11 cellular contexts compared by ENCODE assay signal in the genomic region with DNA sequence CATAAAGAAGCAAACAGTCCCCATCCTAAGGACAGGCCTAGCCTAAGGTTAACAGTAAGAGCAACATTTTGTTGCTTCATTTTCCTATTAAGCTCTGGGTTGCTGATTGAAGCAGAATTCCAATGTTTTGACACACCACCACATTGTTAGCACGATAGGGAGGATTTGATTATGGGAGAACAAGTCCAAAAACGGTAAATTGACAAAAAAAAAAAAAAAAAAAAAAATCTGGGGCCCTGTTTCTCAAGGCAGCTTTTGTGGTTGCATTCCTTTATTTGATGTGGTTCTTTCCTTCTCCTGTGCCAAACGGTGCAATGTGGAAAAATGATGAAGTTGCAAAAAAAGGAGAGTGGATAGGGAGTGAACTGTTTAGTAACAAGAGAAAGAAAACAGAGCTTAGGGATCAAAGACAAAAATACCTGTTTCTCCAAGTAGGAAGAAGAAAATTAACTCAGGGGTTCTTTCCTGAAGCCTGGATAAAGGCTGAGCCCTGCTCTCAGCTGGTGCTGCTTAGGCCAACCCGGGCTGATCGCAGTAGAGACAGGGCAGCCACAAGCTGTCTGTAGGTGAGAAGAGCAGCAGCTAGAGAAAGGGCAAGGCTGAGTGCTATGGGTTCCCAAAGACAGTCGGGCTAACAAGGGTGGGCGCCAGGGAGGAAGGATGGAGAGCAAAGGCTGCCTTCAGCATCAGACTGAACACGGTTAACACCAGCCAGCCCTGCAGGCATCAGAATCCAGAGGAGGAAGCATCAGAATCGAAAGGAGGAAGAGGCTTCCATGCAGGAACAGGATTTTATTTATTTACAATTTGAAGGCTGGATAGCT.
DNase-seq lines count a peak whose midpoint lies in the region; ATAC-seq, FAIRE-seq and TF ChIP-seq lines count a peak whose summit lies in the region.
"Had no signal": no experiment of that assay in that cellular context is flagged by ENCODE, and none has a peak within 500 bp of the region (broad histone marks: within the 10 kb centered on the region; RNA-seq: fewer than 3 reads in every experiment).

No MANE protein-coding gene starts in this region.

- no peak overlapping the region for H2AFZ ChIP-seq in K562 (ENCODE audit: low read depth, low read length)

- no peaks in the 10 kb centered on the region for H4K20me1 ChIP-seq in K562 (replicated peaks; ENCODE audit: control insufficient read depth, insufficient read depth, low read length)

- no peaks in the 10 kb centered on the region for H3K9me3 Mint-ChIP-seq in stimulated activated naive CD8-positive, alpha-beta T cell treated with anti-CD3 and anti-CD28 coated beads, Interleukin-15, amount 100 ng/mL, for 72 hours
- H3K9me3 Mint-ChIP-seq: dendritic cell treated with granulocyte-macrophage colony-stimulating factor and Interleukin-4, amounts not matched to agents 40 ng/mL and 50 ng/mL, for 4 days had no signal

- H3K4me2 ChIP-seq in K562 (ENCODE audit: insufficient read depth, low read length) = no peak overlapping the region

- no peak for ATAC-seq in K562
- no peak for ATAC-seq in stimulated activated naive CD8-positive, alpha-beta T cell treated with anti-CD3 and anti-CD28 coated beads, Interleukin-15, amount 100 ng/mL, for 72 hours
- no peak for ATAC-seq in HG02981 (IDR thresholded peaks at IDR 0.05; ENCODE audit: unreplicated experiment)

- H3K9me1 ChIP-seq in K562 (ENCODE audit: control insufficient read depth, insufficient read depth, low read length) = no peaks in the 10 kb centered on the region

- peaks cover 12% of the 10 kb centered on the region for H3K4me1 Mint-ChIP-seq in stimulated activated naive CD8-positive, alpha-beta T cell treated with anti-CD3 and anti-CD28 coated beads, Interleukin-15, amount 100 ng/mL, for 72 hours

- in situ Hi-C loops in K562 (cut with MboI) = no loop called here

- H3K4me1 ChIP-seq in K562 (replicated peaks in 1 of 2; ENCODE audit: control insufficient read depth in 2 of 2, insufficient read depth in 2 of 2, low read length in 2 of 2) (no peaks in the 10 kb centered on the region), tibial nerve (peaks cover 5 to 26% (median 12%) of the 10 kb centered on the region in 4 donors)

- intact Hi-C loops in K562 (cut with micrococcal nuclease) = no loop called here

- POLR2A ChIA-PET in K562 (lab: Yijun Ruan, JAX) = no interaction called here

- WGBS in K562 (ENCODE audit: insufficient coverage, low coverage, missing lambda C conversion rate) = 9% methylated on average over 8 of the region's 9 CpGs
- 36 to 47% methylated on average over 9 of the region's 9 CpGs for WGBS in tibial nerve, 2 donors

- TF ChIP-seq CTCF in K562 (IDR thresholded peaks at IDR 0.05 in 2 of 3, conservative IDR thresholded peaks at IDR 0.05 in 1 of 3; ENCODE audit: insufficient read depth in 2 of 3, low read depth in 1 of 3, low read length in 3 of 3) (no peak), tibial nerve (IDR thresholded peaks at IDR 0.05) (no peak)

- no peak for FAIRE-seq in K562 (lab: Jason Lieb, UNC)
- FAIRE-seq: GM18507 had no signal

- no peak for TF ChIP-seq RAD21 in K562 (CRISPR knock-in tag; conservative IDR thresholded peaks at IDR 0.05 in 1 of 2, IDR thresholded peaks at IDR 0.05 in 1 of 2)

- TF ChIP-seq EP300 in K562 (IDR thresholded peaks at IDR 0.05; ENCODE audit: low read length) (no peak), tibial nerve (IDR thresholded peaks at IDR 0.05) (peak in 1 of 2 donors; percentile 33)

- no peaks in the 10 kb centered on the region for H3K9me3 ChIP-seq in K562 (replicated peaks; ENCODE audit: control insufficient read depth, insufficient read depth, low read depth, low read length)
- H3K9me3 ChIP-seq in tibial nerve = no peaks in the 10 kb centered on the region

- H3K27me3 Mint-ChIP-seq in stimulated activated naive CD8-positive, alpha-beta T cell treated with anti-CD3 and anti-CD28 coated beads, Interleukin-15, amount 100 ng/mL, for 72 hours = no peaks in the 10 kb centered on the region
- H3K27me3 Mint-ChIP-seq: dendritic cell treated with granulocyte-macrophage colony-stimulating factor and Interleukin-4, amounts not matched to agents 40 ng/mL and 50 ng/mL, for 4 days had no signal

- H3K36me3 ChIP-seq in K562 (ENCODE audit: control insufficient read depth, insufficient read depth, low read length) (no peaks in the 10 kb centered on the region), tibial nerve (no peaks in the 10 kb centered on the region)

- no peak overlapping the region for H3K4me3 ChIP-seq in K562
- no peak overlapping the region for H3K4me3 ChIP-seq in tibial nerve

- H3K27ac ChIP-seq in K562 (ENCODE audit: extremely low read depth, low read depth, low read length) = no peak overlapping the region
- H3K27ac ChIP-seq in tibial nerve = peak overlapping the region in 3 of 4 donors; percentile 47 to 80 (median 57)

- no peak overlapping the region for H3K4me3 Mint-ChIP-seq in stimulated activated naive CD8-positive, alpha-beta T cell treated with anti-CD3 and anti-CD28 coated beads, Interleukin-15, amount 100 ng/mL, for 72 hours
- H3K4me3 Mint-ChIP-seq: dendritic cell treated with granulocyte-macrophage colony-stimulating factor and Interleukin-4, amounts not matched to agents 40 ng/mL and 50 ng/mL, for 4 days had no signal

- H3K27me3 ChIP-seq in K562 (ENCODE audit: control insufficient read depth in 2 of 2, insufficient read depth in 2 of 2, low read length in 2 of 2) = peaks cover 0 to 3% of the 10 kb centered on the region in 2 experiments; a peak in 1 of 5 replicates
- no peaks in the 10 kb centered on the region for H3K27me3 ChIP-seq in tibial nerve

- peak overlapping the region in 1 of 2 donors; percentile 55 for H3K27ac Mint-ChIP-seq in stimulated activated naive CD8-positive, alpha-beta T cell treated with anti-CD3 and anti-CD28 coated beads, Interleukin-15, amount 100 ng/mL, for 72 hours
- H3K27ac Mint-ChIP-seq: dendritic cell treated with granulocyte-macrophage colony-stimulating factor and Interleukin-4, amounts not matched to agents 40 ng/mL and 50 ng/mL, for 4 days had no signal

- DNase-seq in HS-27A (ENCODE audit: low read depth) (peak; percentile 52), K562 (ENCODE audit: extremely low read depth in 1 of 4, low spot score in 3 of 4) (no peak), iris pigment epithelial cell (ENCODE audit: low read depth) (peak; percentile 90), tibial nerve (ENCODE audit: low spot score in 2 of 2) (no peak), NCI-H146 treated with DMSO at 0.1 percent for 48 hours (lab: John Stamatoyannopoulos, UW; ENCODE audit: unreplicated experiment) (no peak)
- no peak for DNase-seq in stimulated activated naive CD8-positive, alpha-beta T cell treated with anti-CD3 and anti-CD28 coated beads, Interleukin-15, amount 100 ng/mL, for 72 hours
- DNase-seq: midbrain, NCI-H446 had no signal

- TF ChIP-seq POLR2A in K562 (conservative IDR thresholded peaks at IDR 0.05) (no peak), tibial nerve (IDR thresholded peaks at IDR 0.05) (no peak)

- H3K9ac ChIP-seq in K562 (ENCODE audit: insufficient read depth in 1 of 2, low read depth in 2 of 2, low read length in 2 of 2) = no peak overlapping the region

- H3K79me2 ChIP-seq in K562 (ENCODE audit: control insufficient read depth, insufficient read depth, low read length) = no peaks in the 10 kb centered on the region

- CTCF ChIA-PET in K562 (lab: Yijun Ruan, JAX; ENCODE audit: low intra/inter-chr PET ratio) = interaction anchor here (0.5 kb wide), 1 partner anchor 536 kb away, joined by 3 read pairs; no protein-coding TSS in a partner anchor

- BruUV-seq in K562 (replicated peaks; lab: Mats Ljungman, UMichigan) = no TSS peak

TF ChIP-seq in K562, 482 proteins besides CTCF, POLR2A, EP300 and RAD21:
- peak; percentile 76 for TF ChIP-seq MAFG (tag; conservative IDR thresholded peaks at IDR 0.05)
- TF ChIP-seq MAFF (IDR thresholded peaks at IDR 0.05; ENCODE audit: low read length) = peak; percentile 74
- no peak for TF ChIP-seq RBM15 (IDR thresholded peaks at IDR 0.05; ENCODE audit: insufficient read depth, low read length)
- peak; percentile 86 for TF ChIP-seq ZNF316 (IDR thresholded peaks at IDR 0.05)
- TF ChIP-seq MAFK (IDR thresholded peaks at IDR 0.05; ENCODE audit: low read length) = peak; percentile 70
- TF ChIP-seq C11orf30 (IDR thresholded peaks at IDR 0.05; ENCODE audit: low read depth) = peak; percentile 82
- TF ChIP-seq KAT2B (IDR thresholded peaks at IDR 0.05; ENCODE audit: low read depth, low read length) = no peak

Comparison
In these comparisons a context has a peak if more than half of its experiments do, and no peak if none do; other contexts are left out.
1. DNase-seq: peak in HS-27A (single experiment) and iris pigment epithelial cell (single experiment); none in K562 (0 of 4), tibial nerve (0 of 2), stimulated activated naive CD8-positive, alpha-beta T cell treated with anti-CD3 and anti-CD28 coated beads, Interleukin-15, amount 100 ng/mL, for 72 hours (0 of 2) and NCI-H146 treated with DMSO at 0.1 percent for 48 hours (single experiment).